ENCODE assay signal across 1 cellular context in genomic region chr6:163347021-163347446, GRCh38.
TF ChIP-seq lines count a peak whose summit lies in the region.

No MANE protein-coding gene starts in this region.

TF ChIP-seq in SK-N-SH treated with all-trans-retinoic acid at 6 μM for 48 hours, 23 proteins besides CTCF, POLR2A, EP300 and RAD21 (continued from another document):
- TF ChIP-seq ARNTL (CRISPR knock-in tag; IDR thresholded peaks at IDR 0.05; ENCODE audit: borderline replicate concordance, low read depth): no peak
- TF ChIP-seq CSDC2 (CRISPR knock-in tag; IDR thresholded peaks at IDR 0.05): no peak
- TF ChIP-seq ZNF8 (CRISPR knock-in tag; IDR thresholded peaks at IDR 0.05): no peak
- no peak for TF ChIP-seq RARB (CRISPR knock-in tag; IDR thresholded peaks at IDR 0.05)
- TF ChIP-seq ZFP3 (CRISPR knock-in tag; IDR thresholded peaks at IDR 0.05): no peak
- no peak for TF ChIP-seq PPARA (CRISPR knock-in tag; IDR thresholded peaks at IDR 0.05; ENCODE audit: borderline replicate concordance)
- TF ChIP-seq POU6F1 (CRISPR knock-in tag; IDR thresholded peaks at IDR 0.05; ENCODE audit: borderline replicate concordance, low read depth): no peak
- TF ChIP-seq CREB5 (CRISPR knock-in tag; IDR thresholded peaks at IDR 0.05; ENCODE audit: low read depth): no peak
